8 cellular contexts compared by ENCODE assay signal in the genomic region with DNA sequence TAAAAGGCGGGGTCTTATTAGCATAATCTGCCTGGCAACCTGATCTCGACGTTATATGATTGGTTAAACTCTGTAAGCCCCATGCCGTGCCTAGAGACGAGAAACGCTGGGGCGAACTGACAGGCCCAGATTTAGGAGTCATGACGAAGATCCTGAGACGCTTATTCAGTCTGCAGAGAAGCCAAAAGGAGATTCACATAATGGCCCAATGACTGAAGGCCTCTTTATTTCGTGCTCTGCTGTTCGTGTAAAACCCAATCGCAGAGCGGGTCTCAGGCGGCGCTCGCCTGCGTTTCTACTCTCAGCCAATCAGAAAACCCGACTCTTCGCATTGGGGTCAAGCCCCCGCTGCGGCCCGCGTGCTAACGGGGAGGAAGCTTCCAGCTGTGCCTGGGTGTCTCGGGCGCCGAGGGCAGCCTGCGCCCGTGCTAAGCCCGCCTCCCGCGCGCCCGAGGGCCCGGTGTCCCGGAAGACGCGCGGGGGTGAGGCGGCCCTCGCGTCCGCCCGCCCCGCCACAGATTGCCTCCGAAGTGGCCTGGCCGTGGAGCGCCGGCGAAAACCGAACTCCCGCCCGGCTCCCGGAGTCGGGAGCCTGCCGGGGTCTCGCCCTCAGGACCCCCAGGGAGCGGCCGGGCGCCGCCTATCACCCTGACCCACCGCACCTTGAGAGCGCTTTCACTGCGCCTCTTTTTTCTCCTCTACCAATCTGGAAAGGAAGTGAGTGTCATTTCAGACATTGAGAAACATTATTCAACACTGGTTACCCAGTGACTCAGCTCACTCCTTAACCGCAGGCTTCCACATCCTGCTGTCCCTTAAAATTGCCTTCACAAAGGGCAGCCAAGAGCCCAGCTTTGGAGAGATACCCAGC. TPM values are rescaled to one million over a fixed set of nuclear protein-coding genes. Genes with fewer than 3 reads are reported as not detected.
DNase-seq lines count a peak whose midpoint lies in the region; ATAC-seq and TF ChIP-seq lines count a peak whose summit lies in the region.

No MANE protein-coding gene starts in this region.

- peak; percentile 75 for ATAC-seq in HG02571 (IDR thresholded peaks at IDR 0.05; ENCODE audit: unreplicated experiment)

- peak overlapping the region; percentile 99 for H3K27ac ChIP-seq in neutrophil
- H3K27ac ChIP-seq in substantia nigra (ENCODE audit: low read depth, low read length, poor library complexity, severe bottlenecking), result peak overlapping the region; percentile 100

- DNase-seq in GM06990 (ENCODE audit: extremely low read depth, insufficient read length) (peak; percentile 94), NB4 (ENCODE audit: low read depth) (peak; percentile 98), SK-N-DZ (ENCODE audit: low spot score) (peak; percentile 93), germinal center (ENCODE audit: low spot score) (peak; percentile 99), substantia nigra (lab: John Stamatoyannopoulos, UW) (peak; percentile 67 to 99 (median 95))
- peak; percentile 86 for DNase-seq in activated naive CD4-positive, alpha-beta T cell treated with anti-CD3 and anti-CD28 coated beads, Interleukin-2, amount 50 U/mL, for 16 hours

- no peak for TF ChIP-seq CTCF in GM06990 (IDR thresholded peaks at IDR 0.05; ENCODE audit: insufficient read depth, low read length, poor library complexity, severe bottlenecking)
- no peak for TF ChIP-seq CTCF in NB4 (IDR thresholded peaks at IDR 0.05; ENCODE audit: low read depth, low read length)
- TF ChIP-seq CTCF in neutrophil (IDR thresholded peaks at IDR 0.05), result no peak

- no peaks in the 10 kb centered on the region for H3K9me3 ChIP-seq in neutrophil

- H3K4me3 ChIP-seq in GM06990 (replicated peaks; ENCODE audit: low read depth, low read length) (peak overlapping the region; percentile 70), NB4 (ENCODE audit: low read depth, low read length) (peak overlapping the region; percentile 83), neutrophil (ENCODE audit: low read depth in 1 of 2, low read length in 1 of 2) (peak overlapping the region; percentile 78 to 90)

- peak; percentile 74 for TF ChIP-seq POLR2A in NB4 (IDR thresholded peaks at IDR 0.05; ENCODE audit: extremely low read depth, insufficient read length)

- H3K4me1 ChIP-seq in neutrophil (ENCODE audit: control insufficient read depth in 1 of 2, insufficient read depth in 1 of 2, low read depth in 1 of 2, low read length in 1 of 2), result peaks cover 34 to 40% of the 10 kb centered on the region in 2 experiments

- H3K27me3 ChIP-seq in GM06990 (replicated peaks; ENCODE audit: control insufficient read depth, insufficient read depth, low read length), result no peaks in the 10 kb centered on the region
- H3K27me3 ChIP-seq in neutrophil, result no peaks in the 10 kb centered on the region

- H3K36me3 ChIP-seq in GM06990 (ENCODE audit: control insufficient read depth, insufficient read depth, low read length) (no peaks in the 10 kb centered on the region), neutrophil (no peaks in the 10 kb centered on the region)

RNA-seq across cellular contexts. Expression of a gene that starts 0.4 kb away (rescaled TPM):
- 3.8 and 8.4 TPM in 2 replicates for polyA plus RNA-seq in SK-N-DZ (2014; cell fraction: cytosol; rRNA removed)
- polyA plus RNA-seq in SK-N-DZ (2014; cell fraction: nucleus; rRNA removed), result 6.0 TPM in 2 replicates

Comparison
In these comparisons a context has a peak if more than half of its experiments do, and no peak if none do; other contexts are left out.
1. Peak in every context shown above with its lines: DNase-seq, ATAC-seq, H3K4me3 ChIP-seq and H3K27ac ChIP-seq.